Comparison of ENCODE assay signal across 20 cellular contexts in the genomic region with DNA sequence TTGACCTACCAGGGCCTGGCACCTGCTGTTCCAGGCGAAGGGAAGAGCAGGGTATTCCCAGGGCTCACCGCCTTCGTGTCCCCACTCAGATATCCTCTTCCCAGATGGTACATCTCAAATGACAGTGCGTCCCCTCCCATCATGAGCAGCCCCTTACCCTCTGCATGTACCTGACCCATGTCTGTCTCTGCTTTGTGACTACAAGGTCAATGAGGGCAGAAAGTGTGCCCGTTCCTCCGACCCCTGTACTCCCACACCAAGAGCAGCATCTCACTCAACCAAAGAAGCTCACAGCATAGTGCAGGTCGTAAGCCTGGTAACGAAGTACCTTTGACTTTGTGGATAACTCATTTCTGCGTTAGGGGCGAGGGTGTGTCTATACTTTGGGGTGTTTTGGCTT.
DNase-seq lines count a peak whose midpoint lies in the region; ATAC-seq lines count a peak whose summit lies in the region.
"Had no signal": no experiment of that assay in that cellular context is flagged by ENCODE, and none has a peak within 500 bp of the region (broad histone marks: within the 10 kb centered on the region; RNA-seq: fewer than 3 reads in every experiment).

No MANE protein-coding gene starts in this region.

- DNase-seq in cardiac septum (ENCODE audit: low spot score) (peak; percentile 24), left cardiac atrium (no peak), mesenteric fat pad (ENCODE audit: low spot score) (peak; percentile 53), substantia nigra (lab: John Stamatoyannopoulos, UW) (no peak), COR-L47 (lab: John Stamatoyannopoulos, UW) (no peak), superior temporal gyrus (ENCODE audit: extremely low spot score) (no peak)
- DNase-seq: CD4-positive, CD25-positive, alpha-beta regulatory T cell; CD8-positive, alpha-beta T cell; DMS 273 treated with DMSO at 0.1 percent for 48 hours; DMS79; EL; GDM1; GOT3; H7; HCEC 1CT had no signal

- ATAC-seq in left cardiac atrium (no peak), GM21515 (IDR thresholded peaks at IDR 0.05; ENCODE audit: unreplicated experiment) (no peak)
- ATAC-seq: CD8-positive, alpha-beta T cell; GM12878 had no signal

- intact Hi-C loops in cardiac septum (cut with DNase I) (no loop called here), left cardiac atrium (cut with DNase I) (no loop called here)

- peak overlapping the region; percentile 37 for H3K27ac ChIP-seq in substantia nigra (ENCODE audit: low read depth, low read length, poor library complexity, severe bottlenecking)
- H3K27ac ChIP-seq: 22Rv1, BLaER1, C4-2B had no signal

Comparison
In these comparisons a context has a peak if more than half of its experiments do, and no peak if none do; other contexts are left out.
1. DNase-seq: peak in cardiac septum (single experiment) and mesenteric fat pad (single experiment); none in left cardiac atrium (single experiment), substantia nigra (0 of 49), COR-L47 (single experiment) and superior temporal gyrus (single experiment).